9 cellular contexts compared by ENCODE assay signal in the genomic region with DNA sequence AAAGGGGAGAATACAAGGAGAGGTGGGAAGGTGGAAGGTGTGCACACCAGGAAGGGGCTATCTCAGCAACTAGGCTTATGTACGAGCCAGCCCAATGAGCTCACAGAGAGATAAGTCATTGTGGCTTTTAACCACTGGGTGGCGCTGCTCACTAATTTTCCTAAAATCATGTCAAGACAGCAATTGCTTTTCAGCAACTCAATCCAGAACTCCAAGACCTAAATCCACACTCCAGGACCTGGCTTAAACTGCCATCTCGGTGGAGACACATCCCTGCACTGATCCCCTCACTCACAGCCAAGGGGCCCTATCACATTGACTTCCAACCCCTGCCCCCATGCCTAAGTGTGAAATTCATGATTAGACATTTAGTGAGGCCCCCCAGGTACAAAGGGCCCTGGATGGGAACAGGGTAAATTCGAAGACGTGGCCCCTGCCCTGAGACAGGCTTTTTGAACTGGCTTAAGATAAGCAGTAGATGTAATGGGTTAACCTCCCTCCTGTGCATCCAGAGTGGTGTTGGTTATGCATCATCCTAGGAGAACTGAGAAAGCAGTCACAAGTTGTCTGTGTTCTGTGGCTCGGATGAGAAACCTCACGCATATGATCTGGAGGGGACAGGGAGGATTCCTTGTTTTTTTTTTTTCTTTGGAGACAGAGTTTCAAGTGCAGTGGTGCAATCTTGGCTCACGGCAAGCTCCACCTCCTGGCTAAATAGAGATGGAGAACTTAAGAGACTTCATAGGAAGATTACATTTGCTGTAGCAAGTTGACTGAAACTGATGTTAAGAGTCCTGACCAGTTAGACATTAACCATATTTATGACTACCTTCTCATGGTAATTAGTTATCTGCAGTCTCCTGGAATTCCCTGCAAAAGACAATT. TPM values are rescaled to one million over a fixed set of nuclear protein-coding genes. Genes with fewer than 3 reads are reported as not detected.
A peak's percentile ranks its signal among the peaks of the same experiment; 100 is the strongest.
DNase-seq lines count a peak whose midpoint lies in the region; ATAC-seq and TF ChIP-seq lines count a peak whose summit lies in the region.
"Had no signal": no experiment of that assay in that cellular context is flagged by ENCODE, and none has a peak within 500 bp of the region (broad histone marks: within the 10 kb centered on the region; RNA-seq: fewer than 3 reads in every experiment).

No MANE protein-coding gene starts in this region.

- H3K4me1 ChIP-seq in transverse colon = peaks cover 0 to 22% (median 16%) of the 10 kb centered on the region in 4 donors

- H3K4me3 Mint-ChIP-seq in osteocyte (ENCODE audit: unreplicated experiment) = no peak overlapping the region
- H3K4me3 Mint-ChIP-seq: activated naive CD8-positive, alpha-beta T cell had no signal

- peak overlapping the region in 1 of 4 donors; percentile 44 for H3K27ac ChIP-seq in transverse colon

- DNase-seq in DMS114 treated with DMSO at 0.1 percent for 48 hours (lab: John Stamatoyannopoulos, UW; ENCODE audit: unreplicated experiment) (peak; percentile 73), SHP77 (lab: John Stamatoyannopoulos, UW) (peak; percentile 51 to 55), germinal center (ENCODE audit: low spot score) (peak; percentile 61), osteocyte (ENCODE audit: extremely low spot score, unreplicated experiment) (no peak), transverse colon (peak; percentile 87)
- DNase-seq in activated gamma-delta T cell treated with anti-CD3 and anti-CD28 coated beads, Interleukin-2, amount 50 U/mL, for 16 hours (ENCODE audit: low read depth) = peak; percentile 75

- H3K27me3 ChIP-seq in transverse colon = no peaks in the 10 kb centered on the region

- no peak overlapping the region for H3K4me3 ChIP-seq in transverse colon

- H3K36me3 Mint-ChIP-seq in osteocyte (ENCODE audit: unreplicated experiment) = no peaks in the 10 kb centered on the region
- H3K36me3 Mint-ChIP-seq: activated naive CD8-positive, alpha-beta T cell had no signal

- H3K4me1 Mint-ChIP-seq in osteocyte (ENCODE audit: unreplicated experiment) = peaks cover 3% of the 10 kb centered on the region

- H3K27me3 Mint-ChIP-seq in osteocyte (ENCODE audit: unreplicated experiment) = peaks cover 21% of the 10 kb centered on the region
- H3K27me3 Mint-ChIP-seq: activated naive CD8-positive, alpha-beta T cell had no signal

- in situ Hi-C loops in transverse colon (cut with MboI; ENCODE audit: low pct_ligation_motif_present in 1 of 4, low pct_unique_long_range_greater_than_20kb in 1 of 4, low sequenced_read_pairs in 3 of 4) = loop anchor here (5.0 to 25.0 kb wide), 4 partner anchors 173 to 518 kb away; a partner anchor contains a TSS

- no peaks in the 10 kb centered on the region for H3K9me3 ChIP-seq in transverse colon

- no peak for TF ChIP-seq EP300 in transverse colon (IDR thresholded peaks at IDR 0.05; ENCODE audit: low read depth)

- H3K36me3 ChIP-seq in transverse colon = no peaks in the 10 kb centered on the region

- no peak overlapping the region for H3K27ac Mint-ChIP-seq in osteocyte (ENCODE audit: unreplicated experiment)
- H3K27ac Mint-ChIP-seq: activated naive CD8-positive, alpha-beta T cell had no signal

- H3K9me3 Mint-ChIP-seq in osteocyte (ENCODE audit: unreplicated experiment) = no peaks in the 10 kb centered on the region

- WGBS in transverse colon (ENCODE audit: low coverage in 1 of 2), 2 donors = 14 to 24% methylated on average over 3 to 8 of the region's 8 CpGs

- ATAC-seq in GM21360 (IDR thresholded peaks at IDR 0.05; ENCODE audit: unreplicated experiment) = no peak

- TF ChIP-seq CTCF in LNCAP (IDR thresholded peaks at IDR 0.05) = peak; percentile 76
- peak; percentile 85 for TF ChIP-seq CTCF in osteocyte (IDR thresholded peaks at IDR 0.05)
- peak; percentile 71 to 90 (median 81) for TF ChIP-seq CTCF in transverse colon (IDR thresholded peaks at IDR 0.05)

- no peak for TF ChIP-seq POLR2A in transverse colon (IDR thresholded peaks at IDR 0.05)

- intact Hi-C loops in transverse colon (cut with DNase I; ENCODE audit: low total_unique reads) = loop anchor here (5.0 kb wide), 1 partner anchor 513 kb away; no protein-coding TSS in a partner anchor

RNA-seq across cellular contexts. Expression of a gene that starts 11.5 kb away (rescaled TPM):
- total RNA-seq in osteocyte = not detected in 2 replicates
- not detected for total RNA-seq in transverse colon

RNA-seq across cellular contexts. Expression of a gene that starts 16.7 kb away (rescaled TPM):
- total RNA-seq in osteocyte = not detected in 2 replicates
- 10 to 100 TPM in 1 of 4 donors, 1 to 10 TPM in 3; 4.2 to 19.5 (median 6.8) TPM for total RNA-seq in transverse colon

RNA-seq across cellular contexts. Expression of a gene that starts 26.3 kb away (rescaled TPM):
- total RNA-seq in osteocyte (not detected in 2 replicates), transverse colon (not detected)

RNA-seq across cellular contexts. Expression of a gene that starts 31.6 kb away (rescaled TPM):
- not detected in 2 replicates for total RNA-seq in osteocyte
- total RNA-seq in transverse colon = 10 to 100 TPM in 3 of 4 donors, 1 to 10 TPM in 1; 6.8 to 68.8 (median 31.5) TPM

RNA-seq across cellular contexts. Expression of a gene that starts 39.2 kb away (rescaled TPM):
- 0.35 TPM in 1 of 2 replicates, not detected in the other for total RNA-seq in osteocyte
- 10 to 100 TPM in 1 of 4 donors, not detected in 3; 39.2 TPM for total RNA-seq in transverse colon
